Comparison of ENCODE assay signal across 11 cellular contexts in genomic region chr1:146019225-146020057, GRCh38. TPM values are rescaled to one million over a fixed set of nuclear protein-coding genes. Genes with fewer than 3 reads are reported as not detected.
A peak's percentile ranks its signal among the peaks of the same experiment; 100 is the strongest.
DNase-seq lines count a peak whose midpoint lies in the region; ATAC-seq and TF ChIP-seq lines count a peak whose summit lies in the region.
"Had no signal": no experiment of that assay in that cellular context is flagged by ENCODE, and none has a peak within 500 bp of the region (broad histone marks: within the 10 kb centered on the region; RNA-seq: fewer than 3 reads in every experiment).

No MANE protein-coding gene starts in this region.

- peak; percentile 22 for DNase-seq in stimulated activated CD4-positive, alpha-beta T cell treated with anti-CD3 and anti-CD28 coated beads, Interleukin-15, amount 100 ng/mL, for 24 hours
- no peak for DNase-seq in stimulated activated CD4-positive, alpha-beta T cell treated with anti-CD3 and anti-CD28 coated beads, Interleukin-4, amount 100 ng/mL, for 4 hours
- DNase-seq in esophagus muscularis mucosa (ENCODE audit: extremely low spot score) (no peak), nephron progenitor cell (peak; percentile 47), prostate gland (ENCODE audit: low spot score) (no peak), caudate nucleus (lab: John Stamatoyannopoulos, UW) (no peak), cerebellar cortex (ENCODE audit: low spot score) (no peak)
- DNase-seq: NCI-H82, T1000 had no signal

- H3K4me3 Mint-ChIP-seq in nephron progenitor cell = peak overlapping the region; percentile 65

- TF ChIP-seq POLR2A in esophagus muscularis mucosa (IDR thresholded peaks at IDR 0.05; ENCODE audit: low read depth) (no peak), prostate gland (IDR thresholded peaks at IDR 0.05) (no peak)

- no peaks in the 10 kb centered on the region for H3K9me3 ChIP-seq in esophagus muscularis mucosa
- H3K9me3 ChIP-seq in prostate gland = no peaks in the 10 kb centered on the region
- H3K9me3 ChIP-seq: BLaER1 had no signal

- H3K4me3 ChIP-seq in esophagus muscularis mucosa = peak overlapping the region; percentile 31 to 44 (median 38)
- peak overlapping the region in 1 of 2 donors; percentile 0 for H3K4me3 ChIP-seq in prostate gland
- H3K4me3 ChIP-seq: BLaER1 had no signal

- peaks cover 8 to 12% (median 11%) of the 10 kb centered on the region in 4 donors for H3K4me1 ChIP-seq in esophagus muscularis mucosa
- no peaks in the 10 kb centered on the region for H3K4me1 ChIP-seq in prostate gland (replicated peaks)

- TF ChIP-seq CTCF in esophagus muscularis mucosa (IDR thresholded peaks at IDR 0.05) (no peak), nephron progenitor cell (IDR thresholded peaks at IDR 0.05) (no peak), prostate gland (IDR thresholded peaks at IDR 0.05) (no peak)

- H3K36me3 Mint-ChIP-seq in nephron progenitor cell (ENCODE audit: low read depth) = no peaks in the 10 kb centered on the region

- intact Hi-C loops in esophagus muscularis mucosa (cut with DNase I) = no loop called here
- intact Hi-C loops in prostate gland (cut with DNase I) = loop anchor here (5.0 kb wide), 3 partner anchors 107 to 172 kb away; partner anchors contain the start of genes ITGA10 and NUDT17

- H3K36me3 ChIP-seq in esophagus muscularis mucosa (no peaks in the 10 kb centered on the region), prostate gland (no peaks in the 10 kb centered on the region)
- H3K36me3 ChIP-seq: BLaER1 had no signal

- H3K9me3 Mint-ChIP-seq in nephron progenitor cell = peaks cover 4% of the 10 kb centered on the region

- TF ChIP-seq EP300 in esophagus muscularis mucosa (IDR thresholded peaks at IDR 0.05) = no peak

- H3K27ac Mint-ChIP-seq in nephron progenitor cell = no peak overlapping the region

- no peak for ATAC-seq in HG03175 (IDR thresholded peaks at IDR 0.05; ENCODE audit: unreplicated experiment)

- H3K27ac ChIP-seq in esophagus muscularis mucosa (replicated peaks in 1 of 4) (no peak overlapping the region), prostate gland (no peak overlapping the region), caudate nucleus (ENCODE audit: low read depth, low read length) (no peak overlapping the region)
- H3K27ac ChIP-seq: BLaER1 had no signal

- H3K27me3 ChIP-seq in esophagus muscularis mucosa = peaks cover 0 to 40% (median 13%) of the 10 kb centered on the region in 4 donors
- H3K27me3 ChIP-seq in prostate gland (replicated peaks; ENCODE audit: insufficient read depth) = no peaks in the 10 kb centered on the region

- H3K27me3 Mint-ChIP-seq in nephron progenitor cell (ENCODE audit: low read depth, poor library complexity) = peaks cover 92% of the 10 kb centered on the region

- H3K4me1 Mint-ChIP-seq in nephron progenitor cell = peaks cover 19% of the 10 kb centered on the region

- 50% methylated on average over 13 of the region's 43 CpGs for WGBS in esophagus muscularis mucosa
- WGBS in prostate gland = 22% methylated on average over 40 of the region's 43 CpGs

RNA-seq across cellular contexts. Expression of gene HJV, which starts 2.1 kb away (rescaled TPM):
- total RNA-seq in esophagus muscularis mucosa (not detected), prostate gland (1 to 10 TPM in 1 of 2 donors, not detected in 1; 1.2 TPM)

RNA-seq across cellular contexts. Expression of gene TXNIP, which starts 23.1 kb away (rescaled TPM):
- total RNA-seq in esophagus muscularis mucosa (1,000 to 10,000 TPM; 1,186 to 4,171 (median 2,482) TPM), prostate gland (100 to 1,000 TPM; 618 to 736 TPM)

RNA-seq across cellular contexts. Expression of gene POLR3GL, which starts 55.0 kb away (rescaled TPM):
- total RNA-seq in esophagus muscularis mucosa (10 to 100 TPM; 29.0 to 41.5 (median 35.5) TPM), prostate gland (10 to 100 TPM; 20.3 to 23.2 TPM)

RNA-seq across cellular contexts. Expression of gene ANKRD34A, which starts 55.1 kb away (rescaled TPM):
- 1 to 10 TPM in 3 of 4 donors, under 1 TPM in 1; 0.66 to 1.7 (median 1.3) TPM for total RNA-seq in esophagus muscularis mucosa
- 1 to 10 TPM; 1.6 to 2.4 TPM for total RNA-seq in prostate gland

Comparison
In these comparisons a context has a peak if more than half of its experiments do, and no peak if none do; other contexts are left out.
1. DNase-seq: peak in stimulated activated CD4-positive, alpha-beta T cell treated with anti-CD3 and anti-CD28 coated beads, Interleukin-15, amount 100 ng/mL, for 24 hours (single experiment) and nephron progenitor cell (single experiment); none in stimulated activated CD4-positive, alpha-beta T cell treated with anti-CD3 and anti-CD28 coated beads, Interleukin-4, amount 100 ng/mL, for 4 hours (0 of 2), esophagus muscularis mucosa (single experiment), prostate gland (single experiment), caudate nucleus (0 of 61) and cerebellar cortex (single experiment).